Comparison of ENCODE assay signal across 21 cellular contexts in the genomic region with DNA sequence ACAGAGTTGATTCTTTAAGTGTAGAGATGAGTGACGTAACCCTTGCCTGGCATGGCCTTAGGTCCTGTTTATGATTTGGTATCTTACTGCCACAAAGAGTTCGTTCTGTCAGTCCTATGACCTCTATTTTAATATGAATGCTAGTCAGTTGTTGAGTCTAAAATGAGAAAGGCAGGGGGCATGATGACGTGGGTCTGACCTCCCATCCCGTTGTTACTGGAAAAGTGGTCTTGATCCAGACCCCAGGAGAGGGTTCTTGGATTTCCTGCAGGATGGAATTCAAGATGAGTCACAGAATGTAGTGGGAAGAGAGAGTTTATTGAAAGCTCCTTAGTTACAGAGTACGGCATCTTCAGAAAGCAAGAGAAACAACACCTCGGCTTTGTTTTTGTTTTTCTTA.
DNase-seq lines count a peak whose midpoint lies in the region; ATAC-seq and TF ChIP-seq lines count a peak whose summit lies in the region.
"Had no signal": no experiment of that assay in that cellular context is flagged by ENCODE, and none has a peak within 500 bp of the region (broad histone marks: within the 10 kb centered on the region; RNA-seq: fewer than 3 reads in every experiment).

No MANE protein-coding gene starts in this region.

- no peaks in the 10 kb centered on the region for H3K36me3 Mint-ChIP-seq in neural crest cell (ENCODE audit: low read depth)
- no peaks in the 10 kb centered on the region for H3K36me3 Mint-ChIP-seq in CD8-positive, alpha-beta T cell
- H3K36me3 Mint-ChIP-seq in GM23338 (ENCODE audit: low read depth), result no peaks in the 10 kb centered on the region; the same call in 2 of the 3 replicates

- H3K27me3 Mint-ChIP-seq in neural crest cell (ENCODE audit: low read depth), result no peaks in the 10 kb centered on the region
- no peaks in the 10 kb centered on the region for H3K27me3 Mint-ChIP-seq in CD8-positive, alpha-beta T cell (ENCODE audit: low read depth)
- H3K27me3 Mint-ChIP-seq in GM23338 (ENCODE audit: insufficient read depth, low read depth, poor library complexity), result peaks cover 6% of the 10 kb centered on the region
- H3K27me3 Mint-ChIP-seq: IgD-negative memory B cell had no signal

- H3K9me3 Mint-ChIP-seq in neural crest cell, result peaks cover 4% of the 10 kb centered on the region
- H3K9me3 Mint-ChIP-seq in CD8-positive, alpha-beta T cell, result peaks cover 2% of the 10 kb centered on the region
- H3K9me3 Mint-ChIP-seq in GM23338, result no peaks in the 10 kb centered on the region; the same call in 1 of the 3 replicates

- POLR2A ChIA-PET in CD8-positive, alpha-beta T cell (lab: Charles Lee), result no interaction called here

- TF ChIP-seq POLR2A in transverse colon (IDR thresholded peaks at IDR 0.05), result no peak

- H3K4me3 Mint-ChIP-seq in neural crest cell (no peak overlapping the region), GM23338 (no peak overlapping the region)
- H3K4me3 Mint-ChIP-seq in CD8-positive, alpha-beta T cell, result no peak overlapping the region
- H3K4me3 Mint-ChIP-seq: HFFc6, IgD-negative memory B cell had no signal

- no peak overlapping the region; the same call in 1 of the 2 replicates for H2AFZ ChIP-seq in GM23338

- intact Hi-C loops in transverse colon (cut with DNase I; ENCODE audit: low total_unique reads), result no loop called here
- intact Hi-C loops in CD8-positive, alpha-beta T cell (cut with DNase I, micrococcal nuclease), result no loop called here

- no peak for ATAC-seq in CD8-positive, alpha-beta T cell
- no peak for ATAC-seq in GM23338
- ATAC-seq: HCT116 had no signal

- H3K4me1 Mint-ChIP-seq in neural crest cell (peaks cover 27% of the 10 kb centered on the region), GM23338 (peaks cover 11% of the 10 kb centered on the region; the same call in 2 of the 3 replicates)
- H3K4me1 Mint-ChIP-seq in CD8-positive, alpha-beta T cell (ENCODE audit: low read depth), result no peaks in the 10 kb centered on the region
- H3K4me1 Mint-ChIP-seq: IgD-negative memory B cell had no signal

- no peaks in the 10 kb centered on the region for H3K9me3 ChIP-seq in transverse colon
- H3K9me3 ChIP-seq in CD8-positive, alpha-beta T cell (ENCODE audit: low read length), result no peaks in the 10 kb centered on the region
- H3K9me3 ChIP-seq: BLaER1, Caco-2 had no signal

- H3F3A ChIP-seq in GM23338 (replicated peaks; ENCODE audit: low read depth), result no peaks in the 10 kb centered on the region

- TF ChIP-seq CTCF in C4-2B (conservative IDR thresholded peaks at IDR 0.05) (no peak), astrocyte of the cerebellum (IDR thresholded peaks at IDR 0.05; ENCODE audit: low read depth, low read length, missing control alignments) (no peak), neural crest cell (conservative IDR thresholded peaks at IDR 0.05) (no peak), transverse colon (IDR thresholded peaks at IDR 0.05) (no peak), GM23338 (conservative IDR thresholded peaks at IDR 0.05; ENCODE audit: low read depth in 2 of 2) (no peak)
- no peak for TF ChIP-seq CTCF in CD8-positive, alpha-beta T cell (IDR thresholded peaks at IDR 0.05)

- peak; percentile 37 for DNase-seq in RPMI7951 (ENCODE audit: low read depth)
- DNase-seq in astrocyte of the cerebellum (ENCODE audit: low read depth), result peak; percentile 65
- no peak for DNase-seq in neural crest cell (ENCODE audit: low read depth, low spot score)
- DNase-seq in hippocampal formation (lab: John Stamatoyannopoulos, UW), result no peak
- DNase-seq in transverse colon, result no peak
- no peak for DNase-seq in CD8-positive, alpha-beta T cell
- DNase-seq in GM23338 (ENCODE audit: low spot score), result no peak
- DNase-seq: 8988T, Caco-2, DMS153, DMS79, GDM1, GOT3, H7, HFFc6, KBM-7 had no signal

- H3K4me3 ChIP-seq in astrocyte of the cerebellum (ENCODE audit: low read depth, low read length) (no peak overlapping the region), transverse colon (no peak overlapping the region), GM23338 (no peak overlapping the region)
- H3K4me3 ChIP-seq in CD8-positive, alpha-beta T cell (ENCODE audit: low read depth, low read length), result no peak overlapping the region
- H3K4me3 ChIP-seq: BLaER1 had no signal

- WGBS in transverse colon (ENCODE audit: low coverage in 1 of 2), 2 donors, result 68 to 78% methylated on average over 6 of the region's 6 CpGs

- in situ Hi-C loops in astrocyte of the cerebellum (cut with HindIII; ENCODE audit: low sequenced_read_pairs), result no loop called here
- in situ Hi-C loops in transverse colon (cut with MboI; ENCODE audit: low pct_ligation_motif_present in 1 of 4, low pct_unique_long_range_greater_than_20kb in 1 of 4, low sequenced_read_pairs in 3 of 4), result no loop called here

- no peaks in the 10 kb centered on the region for H3K36me3 ChIP-seq in transverse colon
- H3K36me3 ChIP-seq in CD8-positive, alpha-beta T cell (ENCODE audit: insufficient read depth, low read length), result no peaks in the 10 kb centered on the region
- no peaks in the 10 kb centered on the region for H3K36me3 ChIP-seq in GM23338 (ENCODE audit: insufficient read depth)
- H3K36me3 ChIP-seq: BLaER1 had no signal

- H3K9me2 ChIP-seq in GM23338 (ENCODE audit: insufficient read depth), result peaks cover 25% of the 10 kb centered on the region

- H4K20me1 ChIP-seq in GM23338 (replicated peaks; ENCODE audit: insufficient read depth), result no peaks in the 10 kb centered on the region
- H4K20me1 ChIP-seq: BLaER1 had no signal

- H3K4me1 ChIP-seq in transverse colon, result peaks cover 0 to 7% (median 2%) of the 10 kb centered on the region in 4 donors
- no peaks in the 10 kb centered on the region for H3K4me1 ChIP-seq in CD8-positive, alpha-beta T cell (ENCODE audit: insufficient read depth, low read length)
- no peaks in the 10 kb centered on the region for H3K4me1 ChIP-seq in GM23338 (ENCODE audit: insufficient read depth)

- CTCF ChIA-PET in CD8-positive, alpha-beta T cell (lab: Charles Lee), result no interaction called here

- H3K27ac Mint-ChIP-seq in neural crest cell (ENCODE audit: unreplicated experiment) (peak overlapping the region; percentile 40), GM23338 (no peak overlapping the region; the same call in 1 of the 2 replicates)
- no peak overlapping the region for H3K27ac Mint-ChIP-seq in CD8-positive, alpha-beta T cell
- H3K27ac Mint-ChIP-seq: HFFc6, IgD-negative memory B cell had no signal

- TF ChIP-seq EP300 in transverse colon (IDR thresholded peaks at IDR 0.05; ENCODE audit: low read depth), result no peak

- no peaks in the 10 kb centered on the region for H3K27me3 ChIP-seq in transverse colon
- no peaks in the 10 kb centered on the region for H3K27me3 ChIP-seq in CD8-positive, alpha-beta T cell (ENCODE audit: insufficient read depth, low read length)
- H3K27me3 ChIP-seq in GM23338 (ENCODE audit: insufficient read depth), result no peaks in the 10 kb centered on the region
- H3K27me3 ChIP-seq: BLaER1 had no signal

- H3K27ac ChIP-seq in C4-2B (peak overlapping the region; percentile 44), transverse colon (no peak overlapping the region), GM23338 (ENCODE audit: low read depth) (no peak overlapping the region)
- H3K27ac ChIP-seq in CD8-positive, alpha-beta T cell (ENCODE audit: low read depth, low read length), result no peak overlapping the region
- H3K27ac ChIP-seq: BLaER1, HL-60 had no signal

- no peaks in the 10 kb centered on the region for H3K79me2 ChIP-seq in GM23338 (replicated peaks; ENCODE audit: insufficient read depth)

- no peak overlapping the region for H3K4me2 ChIP-seq in GM23338
- H3K4me2 ChIP-seq: BLaER1 had no signal

TF ChIP-seq in GM23338, 12 proteins besides CTCF, POLR2A, EP300 and RAD21 (continues in another document):
- TF ChIP-seq, protein P1, sequence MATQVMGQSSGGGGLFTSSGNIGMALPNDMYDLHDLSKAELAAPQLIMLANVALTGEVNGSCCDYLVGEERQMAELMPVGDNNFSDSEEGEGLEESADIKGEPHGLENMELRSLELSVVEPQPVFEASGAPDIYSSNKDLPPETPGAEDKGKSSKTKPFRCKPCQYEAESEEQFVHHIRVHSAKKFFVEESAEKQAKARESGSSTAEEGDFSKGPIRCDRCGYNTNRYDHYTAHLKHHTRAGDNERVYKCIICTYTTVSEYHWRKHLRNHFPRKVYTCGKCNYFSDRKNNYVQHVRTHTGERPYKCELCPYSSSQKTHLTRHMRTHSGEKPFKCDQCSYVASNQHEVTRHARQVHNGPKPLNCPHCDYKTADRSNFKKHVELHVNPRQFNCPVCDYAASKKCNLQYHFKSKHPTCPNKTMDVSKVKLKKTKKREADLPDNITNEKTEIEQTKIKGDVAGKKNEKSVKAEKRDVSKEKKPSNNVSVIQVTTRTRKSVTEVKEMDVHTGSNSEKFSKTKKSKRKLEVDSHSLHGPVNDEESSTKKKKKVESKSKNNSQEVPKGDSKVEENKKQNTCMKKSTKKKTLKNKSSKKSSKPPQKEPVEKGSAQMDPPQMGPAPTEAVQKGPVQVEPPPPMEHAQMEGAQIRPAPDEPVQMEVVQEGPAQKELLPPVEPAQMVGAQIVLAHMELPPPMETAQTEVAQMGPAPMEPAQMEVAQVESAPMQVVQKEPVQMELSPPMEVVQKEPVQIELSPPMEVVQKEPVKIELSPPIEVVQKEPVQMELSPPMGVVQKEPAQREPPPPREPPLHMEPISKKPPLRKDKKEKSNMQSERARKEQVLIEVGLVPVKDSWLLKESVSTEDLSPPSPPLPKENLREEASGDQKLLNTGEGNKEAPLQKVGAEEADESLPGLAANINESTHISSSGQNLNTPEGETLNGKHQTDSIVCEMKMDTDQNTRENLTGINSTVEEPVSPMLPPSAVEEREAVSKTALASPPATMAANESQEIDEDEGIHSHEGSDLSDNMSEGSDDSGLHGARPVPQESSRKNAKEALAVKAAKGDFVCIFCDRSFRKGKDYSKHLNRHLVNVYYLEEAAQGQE (IDR thresholded peaks at IDR 0.05; ENCODE audit: unreplicated experiment), result no peak
- no peak for TF ChIP-seq EZH2 (IDR thresholded peaks at IDR 0.05; ENCODE audit: low read depth, unreplicated experiment)

Comparison
In these comparisons a context has a peak if more than half of its experiments do, and no peak if none do; other contexts are left out.
1. DNase-seq: peak in RPMI7951 (single experiment) and astrocyte of the cerebellum (single experiment); none in neural crest cell (single experiment), hippocampal formation (0 of 2), transverse colon (single experiment), CD8-positive, alpha-beta T cell (0 of 7) and GM23338 (single experiment).